Comparison of ENCODE assay signal across 2 cellular contexts in the genomic region with DNA sequence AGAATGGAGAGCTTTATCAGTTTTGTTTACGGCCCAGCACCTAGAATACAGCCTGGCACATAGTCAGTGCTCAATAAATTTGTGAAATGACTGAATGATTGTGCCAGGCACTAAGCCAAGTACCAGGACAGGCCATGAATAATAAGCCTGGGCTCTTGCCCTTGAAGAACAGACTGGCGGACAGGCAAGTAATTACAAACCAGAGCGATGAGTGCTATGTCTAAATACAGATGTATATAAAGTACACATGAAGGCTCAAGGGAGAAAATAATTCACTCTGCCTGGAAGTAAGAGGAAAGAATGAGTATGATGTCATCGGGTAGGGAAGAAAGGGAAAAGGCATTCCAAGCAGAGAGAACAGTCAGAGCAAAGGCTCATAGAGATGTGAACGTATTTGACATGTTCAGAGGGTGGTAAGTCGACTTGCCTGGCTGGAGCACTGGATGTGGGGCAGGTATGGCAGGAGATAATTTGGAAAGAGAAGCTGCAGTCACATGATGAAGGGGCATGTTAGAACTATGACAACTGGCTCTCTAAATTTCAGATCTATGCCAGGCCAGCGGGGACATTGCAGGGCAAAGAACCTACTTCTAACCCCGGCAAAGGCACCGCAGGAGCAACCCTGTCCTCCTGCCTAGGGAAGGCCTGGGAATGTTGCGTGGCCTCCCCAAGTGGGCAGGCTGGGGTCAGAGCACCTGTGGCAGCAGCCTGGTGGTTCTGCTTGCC.
A peak's percentile ranks its signal among the peaks of the same experiment; 100 is the strongest.
TF ChIP-seq lines count a peak whose summit lies in the region.

No MANE protein-coding gene starts in this region.

TF ChIP-seq in endothelial cell of umbilical vein, 7 proteins besides CTCF, POLR2A, EP300 and RAD21 (continued from another document):
- TF ChIP-seq JUN (IDR thresholded peaks at IDR 0.05; ENCODE audit: borderline replicate concordance, insufficient read depth, insufficient read length, low read depth) = peak; percentile 23

TF ChIP-seq in neural cell, 6 proteins besides CTCF, POLR2A, EP300 and RAD21 (continued from another document):
- TF ChIP-seq, protein P1, sequence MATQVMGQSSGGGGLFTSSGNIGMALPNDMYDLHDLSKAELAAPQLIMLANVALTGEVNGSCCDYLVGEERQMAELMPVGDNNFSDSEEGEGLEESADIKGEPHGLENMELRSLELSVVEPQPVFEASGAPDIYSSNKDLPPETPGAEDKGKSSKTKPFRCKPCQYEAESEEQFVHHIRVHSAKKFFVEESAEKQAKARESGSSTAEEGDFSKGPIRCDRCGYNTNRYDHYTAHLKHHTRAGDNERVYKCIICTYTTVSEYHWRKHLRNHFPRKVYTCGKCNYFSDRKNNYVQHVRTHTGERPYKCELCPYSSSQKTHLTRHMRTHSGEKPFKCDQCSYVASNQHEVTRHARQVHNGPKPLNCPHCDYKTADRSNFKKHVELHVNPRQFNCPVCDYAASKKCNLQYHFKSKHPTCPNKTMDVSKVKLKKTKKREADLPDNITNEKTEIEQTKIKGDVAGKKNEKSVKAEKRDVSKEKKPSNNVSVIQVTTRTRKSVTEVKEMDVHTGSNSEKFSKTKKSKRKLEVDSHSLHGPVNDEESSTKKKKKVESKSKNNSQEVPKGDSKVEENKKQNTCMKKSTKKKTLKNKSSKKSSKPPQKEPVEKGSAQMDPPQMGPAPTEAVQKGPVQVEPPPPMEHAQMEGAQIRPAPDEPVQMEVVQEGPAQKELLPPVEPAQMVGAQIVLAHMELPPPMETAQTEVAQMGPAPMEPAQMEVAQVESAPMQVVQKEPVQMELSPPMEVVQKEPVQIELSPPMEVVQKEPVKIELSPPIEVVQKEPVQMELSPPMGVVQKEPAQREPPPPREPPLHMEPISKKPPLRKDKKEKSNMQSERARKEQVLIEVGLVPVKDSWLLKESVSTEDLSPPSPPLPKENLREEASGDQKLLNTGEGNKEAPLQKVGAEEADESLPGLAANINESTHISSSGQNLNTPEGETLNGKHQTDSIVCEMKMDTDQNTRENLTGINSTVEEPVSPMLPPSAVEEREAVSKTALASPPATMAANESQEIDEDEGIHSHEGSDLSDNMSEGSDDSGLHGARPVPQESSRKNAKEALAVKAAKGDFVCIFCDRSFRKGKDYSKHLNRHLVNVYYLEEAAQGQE (IDR thresholded peaks at IDR 0.05; ENCODE audit: borderline replicate concordance) = no peak
- TF ChIP-seq EZH2 (IDR thresholded peaks at IDR 0.05; ENCODE audit: borderline replicate concordance, insufficient read depth, low read length, poor library complexity, severe bottlenecking) (no peak), POLR2AphosphoS5 (IDR thresholded peaks at IDR 0.05) (no peak), SMC3 (conservative IDR thresholded peaks at IDR 0.05; ENCODE audit: poor library complexity) (no peak), TAF1 (IDR thresholded peaks at IDR 0.05; ENCODE audit: low read depth) (no peak)
TF ChIP-seq in neural cell: peak in this region for 0.
